28 cellular contexts compared by ENCODE assay signal in the genomic region with DNA sequence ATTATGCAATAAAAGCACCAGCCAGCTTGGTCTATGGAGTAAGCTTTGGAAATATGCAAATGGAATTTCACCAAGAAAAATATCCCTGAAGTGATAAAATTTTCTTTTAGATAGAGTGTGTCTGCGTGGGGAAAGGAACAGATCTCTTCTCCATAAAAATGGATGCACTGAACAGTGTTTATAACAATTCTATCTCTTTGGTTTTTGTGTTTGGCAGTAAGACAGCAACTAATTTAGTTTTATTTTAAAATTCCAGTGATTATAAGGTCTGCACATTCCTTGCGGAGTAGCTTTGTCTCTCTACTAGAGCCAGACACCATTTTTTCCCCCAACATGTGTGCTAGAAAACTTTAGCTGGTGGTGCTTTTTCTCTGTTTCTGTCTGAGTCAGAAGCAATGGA.
"Had no signal": no experiment of that assay in that cellular context is flagged by ENCODE, and none has a peak within 500 bp of the region (broad histone marks: within the 10 kb centered on the region; RNA-seq: fewer than 3 reads in every experiment).

No MANE protein-coding gene starts in this region.

- H3K27me3 ChIP-seq: brain microvascular endothelial cell, colonic mucosa, dorsolateral prefrontal cortex, esophagus muscularis mucosa, gastroesophageal sphincter, pancreas, right lobe of liver, stomach, uterus had no signal

- DNase-seq: activated CD4-positive, alpha-beta T cell treated with anti-CD3 and anti-CD28 coated beads, Interleukin-2, amount 10 ng/mL, durations not matched to agents 7 days and 5 days; activated CD4-positive, CD25-positive, alpha-beta regulatory T cell treated with anti-CD3 and anti-CD28 coated beads, Interleukin-2, amount 50 U/mL, for 72 hours; activated CD8-positive, alpha-beta memory T cell treated with anti-CD3 and anti-CD28 coated beads, Interleukin-2, amount 10 ng/mL, durations not matched to agents 7 days and 5 days; activated CD8-positive, alpha-beta T cell treated with anti-CD3 and anti-CD28 coated beads for 36 hours; activated effector memory CD4-positive, alpha-beta T cell treated with anti-CD3 and anti-CD28 coated beads, Interleukin-2, amount 50 U/mL, for 16 hours; activated naive CD4-positive, alpha-beta T cell treated with anti-CD3 and anti-CD28 coated beads, Interleukin-2, amount 10 ng/mL, durations not matched to agents 7 days and 5 days; activated naive CD8-positive, alpha-beta T cell treated with anti-CD3 and anti-CD28 coated beads, Interleukin-2, amount 50 U/mL, for 24 hours; activated T-cell treated with anti-CD3 and anti-CD28 coated beads for 4 hours; brain microvascular endothelial cell; central memory CD4-positive, alpha-beta T cell; colonic mucosa; dorsolateral prefrontal cortex; effector memory CD8-positive, alpha-beta T cell; immature natural killer cell; kidney glomerular epithelial cell; nephron progenitor cell; pancreas; right lobe of liver; small intestine; stimulated activated CD4-positive, alpha-beta T cell treated with anti-CD3 and anti-CD28 coated beads, Interleukin-15, amount 100 ng/mL, for 24 hours; stomach; T-helper 1 cell; trophoblast cell; uterus; WERI-Rb-1 had no signal

- ATAC-seq: activated CD8-positive, alpha-beta memory T cell treated with anti-CD3 and anti-CD28 coated beads, Interleukin-2, amount 10 ng/mL, durations not matched to agents 7 days and 5 days; activated CD8-positive, alpha-beta T cell treated with anti-CD3 and anti-CD28 coated beads for 36 hours; activated naive CD8-positive, alpha-beta T cell treated with anti-CD3 and anti-CD28 coated beads, Interleukin-2, amount 50 U/mL, for 24 hours; effector memory CD8-positive, alpha-beta T cell; gastroesophageal sphincter; pancreas; right lobe of liver; stimulated activated memory B cell treated with anti-CD40 and anti-IgM and Interleukin-4, amounts not matched to agents 10 μg/mL and 1 μg/mL and 100 μg/mL, for 72 hours had no signal

- H3K4me1 ChIP-seq: colonic mucosa, esophagus muscularis mucosa, gastroesophageal sphincter, pancreas, right lobe of liver, stomach, uterus had no signal

- H3K36me3 ChIP-seq: brain microvascular endothelial cell, colonic mucosa, esophagus muscularis mucosa, gastroesophageal sphincter, pancreas, right lobe of liver, stomach, uterus, WERI-Rb-1 had no signal

- H3K27ac ChIP-seq: brain microvascular endothelial cell, colonic mucosa, esophagus muscularis mucosa, gastroesophageal sphincter, pancreas, right lobe of liver, stomach, WERI-Rb-1 had no signal

- H3K9me3 ChIP-seq: colonic mucosa, pancreas, right lobe of liver, uterus had no signal

- H3K4me3 ChIP-seq: colonic mucosa, dorsolateral prefrontal cortex, esophagus muscularis mucosa, gastroesophageal sphincter, pancreas, right lobe of liver, stomach, uterus had no signal
